In the genomic region with DNA sequence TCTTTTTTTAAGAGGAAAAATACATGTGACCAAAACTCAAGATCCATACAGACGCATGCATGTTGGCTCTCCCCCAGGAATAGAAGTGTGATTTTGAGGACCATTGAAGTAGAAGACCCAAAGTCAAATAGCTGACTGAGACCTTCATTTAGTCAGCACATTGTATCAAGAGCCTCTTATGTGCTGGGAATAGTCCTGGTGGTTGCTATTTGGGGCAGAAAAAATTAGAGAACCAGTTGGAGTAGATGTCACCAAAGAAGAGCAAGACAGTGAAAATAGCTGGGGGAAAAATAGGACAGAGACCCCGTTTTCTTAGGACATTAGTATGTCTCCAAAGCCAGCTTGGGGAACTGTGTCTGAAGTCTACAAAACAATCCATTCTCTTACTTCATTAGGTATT, we compare ENCODE assay signal across 27 cellular contexts.
"Had no signal": no experiment of that assay in that cellular context is flagged by ENCODE, and none has a peak within 500 bp of the region (broad histone marks: within the 10 kb centered on the region; RNA-seq: fewer than 3 reads in every experiment).

No MANE protein-coding gene starts in this region.

- H3K27ac Mint-ChIP-seq: mesothelial cell of epicardium; naive B cell; stimulated activated effector memory CD8-positive, alpha-beta T cell treated with anti-CD3 and anti-CD28 coated beads, Interleukin-12 subunit alpha, Interleukin-12 subunit beta, amount 100 ng/mL, for 72 hours had no signal

- DNase-seq: dermis blood vessel endothelial cell; effector memory CD4-positive, alpha-beta T cell; foreskin keratinocyte; heart left ventricle; left cardiac atrium; left lung; mesenchymal stem cell; mucosa of descending colon; naive B cell; pancreas; right lobe of liver; stimulated activated CD4-positive, alpha-beta T cell treated with anti-CD3 and anti-CD28 coated beads, Interleukin-12 subunit alpha, Interleukin-12 subunit beta, amount 100 ng/mL, for 4 hours; stimulated activated CD4-positive, alpha-beta T cell treated with anti-CD3 and anti-CD28 coated beads, Interleukin-1b, Interleukin-23, amount 100 ng/mL, for 48 hours; stimulated activated CD4-positive, alpha-beta T cell treated with anti-CD3 and anti-CD28 coated beads, Interleukin-4, amount 100 ng/mL, for 24 hours; stimulated activated naive CD4-positive, alpha-beta T cell treated with Interleukin-2 at 50 U/mL for 16 hours; stomach; thyroid gland; trophoblast cell had no signal

- H3K9me3 ChIP-seq: esophagus muscularis mucosa, gastroesophageal sphincter, heart left ventricle, left lung, mucosa of descending colon, neutrophil, pancreas, right lobe of liver, stomach, thyroid gland, vagina had no signal

- H3K36me3 ChIP-seq: esophagus muscularis mucosa, gastroesophageal sphincter, heart left ventricle, left lung, neutrophil, pancreas, right lobe of liver, stomach, thyroid gland, vagina had no signal

- H3K27me3 Mint-ChIP-seq: naive B cell had no signal

- ATAC-seq: foreskin keratinocyte, gastroesophageal sphincter, heart left ventricle, mucosa of descending colon, right lobe of liver had no signal

- H3K27ac ChIP-seq: esophagus muscularis mucosa, foreskin keratinocyte, gastroesophageal sphincter, heart left ventricle, hepatocyte, left lung, neutrophil, pancreas, right lobe of liver, stomach, thyroid gland, vagina had no signal

- H3K9me3 Mint-ChIP-seq: mesothelial cell of epicardium; natural killer cell treated with Interleukin-12 subunit alpha and Interleukin-12 subunit beta and Interleukin-15 and Interleukin-18, amount 100 ng/mL, for 72 hours; neural crest cell; stimulated activated effector memory CD8-positive, alpha-beta T cell treated with anti-CD3 and anti-CD28 coated beads, Interleukin-12 subunit alpha, Interleukin-12 subunit beta, amount 100 ng/mL, for 72 hours had no signal

- H3K36me3 Mint-ChIP-seq: mesothelial cell of epicardium; naive B cell; natural killer cell treated with Interleukin-12 subunit alpha and Interleukin-12 subunit beta and Interleukin-15 and Interleukin-18, amount 100 ng/mL, for 72 hours; stimulated activated effector memory CD8-positive, alpha-beta T cell treated with anti-CD3 and anti-CD28 coated beads, Interleukin-12 subunit alpha, Interleukin-12 subunit beta, amount 100 ng/mL, for 72 hours had no signal

- H3K4me3 Mint-ChIP-seq: mesothelial cell of epicardium; naive B cell; natural killer cell treated with Interleukin-12 subunit alpha and Interleukin-12 subunit beta and Interleukin-15 and Interleukin-18, amount 100 ng/mL, for 72 hours; neural crest cell; stimulated activated effector memory CD8-positive, alpha-beta T cell treated with anti-CD3 and anti-CD28 coated beads, Interleukin-12 subunit alpha, Interleukin-12 subunit beta, amount 100 ng/mL, for 72 hours had no signal
